33 cellular contexts compared by ENCODE assay signal in genomic region chr17:20118280-20118679, GRCh38.
"Had no signal": no experiment of that assay in that cellular context is flagged by ENCODE, and none has a peak within 500 bp of the region (broad histone marks: within the 10 kb centered on the region; RNA-seq: fewer than 3 reads in every experiment).

No MANE protein-coding gene starts in this region.

- H3K27me3 ChIP-seq: MG63 had no signal

- DNase-seq: Karpas-422, MG63, MM.1S, MV-4-11, NCI-H1048, NCI-H1092, NCI-H1092 treated with DMSO at 0.1 percent for 48 hours, NCI-H1105, NCI-H1105 treated with DMSO at 0.1 percent for 48 hours, NCI-H1417, NCI-H1417 treated with DMSO at 0.1 percent for 48 hours, NCI-H1436, NCI-H1436 treated with DMSO at 0.1 percent for 48 hours, NCI-H146, NCI-H1694, NCI-H1694 treated with DMSO at 0.1 percent for 48 hours, NCI-H187, NCI-H187 treated with DMSO at 0.1 percent for 48 hours, NCI-H1930, NCI-H2029, NCI-H2029 treated with DMSO at 0.1 percent for 48 hours, NCI-H2081, NCI-H2081 treated with DMSO at 0.1 percent for 48 hours, NCI-H2107, NCI-H2171, NCI-H2227 treated with DMSO at 0.1 percent for 48 hours, NCI-H226, NCI-H345, NCI-H446, NCI-H446 treated with DMSO at 0.1 percent for 48 hours, NCI-H510A, NCI-H510A treated with DMSO at 0.1 percent for 48 hours, NCI-H524 had no signal

- H3K4me3 ChIP-seq: MG63 had no signal

- H3K9me3 ChIP-seq: MG63 had no signal

- H3K36me3 ChIP-seq: MG63 had no signal
